12 cellular contexts compared by ENCODE assay signal in the genomic region with DNA sequence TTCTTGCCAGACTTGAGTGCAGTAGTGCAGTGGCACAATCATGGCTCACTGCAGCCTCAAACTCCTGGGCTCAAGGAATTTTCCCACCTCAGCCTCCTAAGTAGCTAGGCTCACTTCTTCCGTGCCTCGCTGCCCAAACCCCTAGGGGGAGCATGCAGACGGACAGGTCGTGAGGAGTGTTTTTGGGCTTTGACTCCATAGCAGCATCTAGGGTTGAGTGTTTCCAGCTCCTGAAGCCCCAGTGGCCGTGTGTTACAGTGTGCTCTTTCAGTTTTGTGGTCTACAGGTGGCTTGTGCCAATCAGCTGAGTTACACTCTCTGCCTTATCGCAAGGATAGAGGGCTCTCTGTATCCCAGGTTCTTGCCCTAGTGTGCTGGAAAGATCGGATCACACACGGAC. TPM values are rescaled to one million over a fixed set of nuclear protein-coding genes. Genes with fewer than 3 reads are reported as not detected.
DNase-seq lines count a peak whose midpoint lies in the region; FAIRE-seq and TF ChIP-seq lines count a peak whose summit lies in the region.
"Had no signal": no experiment of that assay in that cellular context is flagged by ENCODE, and none has a peak within 500 bp of the region (broad histone marks: within the 10 kb centered on the region; RNA-seq: fewer than 3 reads in every experiment).

No MANE protein-coding gene starts in this region.

- peaks cover 6% of the 10 kb centered on the region; the same call in 1 of the 2 replicates for H3K36me3 Mint-ChIP-seq in HFFc6 (ENCODE audit: low read depth)

- no peak overlapping the region for H3K27ac Mint-ChIP-seq in HFFc6

- H3K9ac ChIP-seq in mesenchymal stem cell (ENCODE audit: low read length): no peak overlapping the region

- no peak for TF ChIP-seq POLR2A in suprapubic skin (IDR thresholded peaks at IDR 0.05)

- no peak overlapping the region for H3K4me3 Mint-ChIP-seq in HFFc6

- H3K9me3 Mint-ChIP-seq in HFFc6: no peaks in the 10 kb centered on the region
- H3K9me3 Mint-ChIP-seq: activated T-helper 2 cell treated with anti-CD3 and anti-CD28 coated beads, Interferon-gamma antibody, Interleukin-2, Interleukin-4, amounts not matched to agents 10 μg/mL and 5 μg/mL and 100 μg/mL, durations not matched to agents 14 hours and 24 hours and 36 hours had no signal

- H3K4ac ChIP-seq in mesenchymal stem cell (ENCODE audit: low read depth in 1 of 2, low read length in 2 of 2): no peak overlapping the region

- no peaks in the 10 kb centered on the region for H3K9me3 ChIP-seq in WERI-Rb-1 (ENCODE audit: severe bottlenecking)
- no peaks in the 10 kb centered on the region for H3K9me3 ChIP-seq in mesenchymal stem cell (ENCODE audit: control insufficient read depth, low read length)
- no peaks in the 10 kb centered on the region for H3K9me3 ChIP-seq in suprapubic skin
- H3K9me3 ChIP-seq: breast epithelium had no signal

- H3K36me3 ChIP-seq in GM06990 (ENCODE audit: control insufficient read depth, insufficient read depth, low read length) (peaks cover 7% of the 10 kb centered on the region), WERI-Rb-1 (no peaks in the 10 kb centered on the region), mesenchymal stem cell (ENCODE audit: control insufficient read depth in 1 of 2, insufficient read depth in 2 of 2, low read depth in 1 of 2, low read length in 2 of 2) (peaks cover 0 to 6% of the 10 kb centered on the region in 2 experiments), suprapubic skin (no peaks in the 10 kb centered on the region)
- H3K36me3 ChIP-seq: breast epithelium had no signal

- H2BK12ac ChIP-seq in mesenchymal stem cell (ENCODE audit: low read length in 2 of 2): no peak overlapping the region

- no peak for FAIRE-seq in GM19239 (lab: Jason Lieb, UNC)
- FAIRE-seq: D721Med had no signal

- no peak overlapping the region for H2BK15ac ChIP-seq in mesenchymal stem cell (ENCODE audit: low read depth, poor library complexity, severe bottlenecking)

- H3K4me1 Mint-ChIP-seq in HFFc6 (ENCODE audit: low read depth): peaks cover 23% of the 10 kb centered on the region

- H3K27me3 ChIP-seq in GM06990 (replicated peaks; ENCODE audit: control insufficient read depth, insufficient read depth, low read length) (no peaks in the 10 kb centered on the region), WERI-Rb-1 (ENCODE audit: insufficient read depth, low read depth, severe bottlenecking) (no peaks in the 10 kb centered on the region), mesenchymal stem cell (ENCODE audit: control insufficient read depth in 1 of 2, insufficient read depth in 1 of 2, low read length in 2 of 2) (no peaks in the 10 kb centered on the region), suprapubic skin (no peaks in the 10 kb centered on the region)
- H3K27me3 ChIP-seq: breast epithelium had no signal

- WGBS in mesenchymal stem cell: 86% methylated on average over 8 of the region's 8 CpGs
- 87% methylated on average over 8 of the region's 8 CpGs for WGBS in suprapubic skin

- H4K91ac ChIP-seq in mesenchymal stem cell (ENCODE audit: low read length): no peak overlapping the region

- H3K4me2 ChIP-seq in mesenchymal stem cell (ENCODE audit: low read length, poor library complexity, severe bottlenecking): no peak overlapping the region

- H2BK5ac ChIP-seq in mesenchymal stem cell (ENCODE audit: low read depth, low read length, poor library complexity, severe bottlenecking): no peak overlapping the region

- H3K27me3 Mint-ChIP-seq in HFFc6 (ENCODE audit: insufficient read depth): peaks cover 2% of the 10 kb centered on the region; the same call in 1 of the 2 replicates

- no peak overlapping the region for H2AFZ ChIP-seq in mesenchymal stem cell (ENCODE audit: low read depth, low read length)

- TF ChIP-seq EP300 in suprapubic skin (IDR thresholded peaks at IDR 0.05): no peak

- no peak for DNase-seq in GM06990 (ENCODE audit: extremely low read depth, insufficient read length)
- no peak for DNase-seq in HFFc6
- peak; percentile 12 for DNase-seq in WERI-Rb-1
- no peak for DNase-seq in mesenchymal stem cell
- DNase-seq in RPMI8226: no peak
- DNase-seq in suprapubic skin (ENCODE audit: low spot score in 2 of 2): no peak
- DNase-seq in GM19239 (ENCODE audit: insufficient read length, low spot score): no peak
- DNase-seq: erythroblast, retina had no signal

- H2AK5ac ChIP-seq in mesenchymal stem cell (ENCODE audit: low read length, severe bottlenecking): no peak overlapping the region

- H3K4me3 ChIP-seq in GM06990 (replicated peaks; ENCODE audit: low read depth, low read length): no peak overlapping the region
- no peak overlapping the region for H3K4me3 ChIP-seq in WERI-Rb-1 (ENCODE audit: low read depth, low read length)
- no peak overlapping the region for H3K4me3 ChIP-seq in mesenchymal stem cell (ENCODE audit: insufficient read depth in 1 of 2, low read depth in 1 of 2, low read length in 2 of 2)
- no peak overlapping the region for H3K4me3 ChIP-seq in suprapubic skin
- H3K4me3 ChIP-seq: breast epithelium had no signal

- no peak overlapping the region for H3K18ac ChIP-seq in mesenchymal stem cell (ENCODE audit: low read depth in 1 of 2, low read length in 2 of 2)

- no peak overlapping the region for H3K23ac ChIP-seq in mesenchymal stem cell (ENCODE audit: low read length in 2 of 2)

- TF ChIP-seq CTCF in GM06990 (IDR thresholded peaks at IDR 0.05; ENCODE audit: insufficient read depth, low read length, poor library complexity, severe bottlenecking) (peak; percentile 29), HFFc6 (IDR thresholded peaks at IDR 0.05) (peak; percentile 36), WERI-Rb-1 (IDR thresholded peaks at IDR 0.05; ENCODE audit: low read depth, low read length) (peak; percentile 53; the same call in 1 of the 2 replicates), suprapubic skin (IDR thresholded peaks at IDR 0.05) (no peak)

- H2BK120ac ChIP-seq in mesenchymal stem cell (ENCODE audit: low read depth, low read length): no peak overlapping the region

- H3K4me1 ChIP-seq in mesenchymal stem cell (ENCODE audit: control insufficient read depth, insufficient read depth, low read depth, low read length): no peaks in the 10 kb centered on the region
- H3K4me1 ChIP-seq in suprapubic skin: peaks cover 6% of the 10 kb centered on the region
- H3K4me1 ChIP-seq: breast epithelium had no signal

- peak overlapping the region; percentile 81 for H4K8ac ChIP-seq in mesenchymal stem cell (ENCODE audit: low read length)

- no peak overlapping the region for H3K14ac ChIP-seq in mesenchymal stem cell (ENCODE audit: low read length in 2 of 2)

- peaks cover 22% of the 10 kb centered on the region for H3K79me1 ChIP-seq in mesenchymal stem cell (replicated peaks; ENCODE audit: low read length, poor library complexity, severe bottlenecking)

- H3K27ac ChIP-seq in WERI-Rb-1: no peak overlapping the region
- no peak overlapping the region for H3K27ac ChIP-seq in mesenchymal stem cell (ENCODE audit: low read length, poor library complexity, severe bottlenecking)
- H3K27ac ChIP-seq in suprapubic skin: no peak overlapping the region
- H3K27ac ChIP-seq: breast epithelium had no signal

RNA-seq across cellular contexts. Expression of a gene that starts 33.4 kb away (rescaled TPM):
- 10 to 100 TPM; 28.6 to 40.9 (median 32.7) TPM for total RNA-seq in HFFc6 (2021; fragmentation: NEBNext Ultra II Directional; extraction: Animal tissue kit (Norgen Biotek cat#: 25700))
- 16.9 TPM for polyA plus RNA-seq in mesenchymal stem cell (2013, experiment 1 of 2)
- polyA plus RNA-seq in mesenchymal stem cell (2013, experiment 2 of 2): 16.3 TPM
- total RNA-seq in suprapubic skin: 10 to 100 TPM; 45.1 to 77.8 (median 56.3) TPM

Comparison
In these comparisons a context has a peak if more than half of its experiments do, and no peak if none do; other contexts are left out.
1. CTCF ChIP-seq: peak in GM06990 (single experiment), HFFc6 (single experiment) and WERI-Rb-1 (single experiment); none in suprapubic skin (0 of 2).